Comparison of ENCODE assay signal across 1 cellular context in genomic region chr1:41192456-41193188, GRCh38.
TF ChIP-seq lines count a peak whose summit lies in the region.

No MANE protein-coding gene starts in this region.

TF ChIP-seq in K562, 482 proteins besides CTCF, POLR2A, EP300 and RAD21:
- TF ChIP-seq ZBTB40 (IDR thresholded peaks at IDR 0.05), result peak; percentile 74
- no peak for TF ChIP-seq ZBTB40 (CRISPR knock-in tag; IDR thresholded peaks at IDR 0.05)
- no peak for TF ChIP-seq ZNF592 (IDR thresholded peaks at IDR 0.05)
